Comparison of ENCODE assay signal across 2 cellular contexts in the genomic region with DNA sequence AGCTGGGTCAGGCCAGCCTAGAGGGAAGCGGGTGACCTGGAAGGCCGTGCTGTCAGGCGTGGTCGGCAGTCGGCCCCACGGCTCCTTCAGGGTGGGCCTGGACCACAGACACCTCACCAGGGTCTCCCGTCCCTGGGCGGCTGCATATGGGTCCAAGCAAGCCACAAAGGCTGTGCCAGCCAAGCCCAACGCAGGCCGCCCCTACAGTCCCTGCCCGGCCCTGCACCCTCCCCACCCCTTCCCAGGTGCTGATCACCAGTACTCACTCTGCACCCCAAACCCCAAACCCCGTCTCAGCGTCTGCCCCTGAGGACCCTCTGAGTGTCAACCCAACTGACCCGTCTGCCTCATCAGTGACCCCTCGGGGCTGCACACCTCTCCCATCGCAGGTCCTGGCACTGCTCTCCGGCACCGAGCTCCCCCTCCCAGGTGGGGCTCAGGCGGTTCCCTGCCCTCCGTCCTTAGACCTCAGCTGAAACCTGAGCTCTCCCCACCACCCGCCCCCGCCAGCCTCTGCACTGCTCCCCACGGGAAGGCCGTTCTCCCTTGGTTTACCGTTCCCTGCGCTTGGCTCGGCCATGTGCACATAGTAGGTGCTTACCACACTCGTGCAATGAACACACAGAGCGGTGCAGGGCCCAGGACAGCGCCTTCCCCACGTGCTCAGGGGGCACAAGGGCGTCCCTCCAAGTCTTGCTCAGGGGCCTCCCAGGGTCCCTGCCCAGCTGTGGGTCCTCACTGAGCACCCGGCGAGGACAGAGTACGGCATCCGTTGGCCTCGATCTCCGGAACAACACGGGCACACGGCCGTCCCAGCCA.
TF ChIP-seq lines count a peak whose summit lies in the region.

No MANE protein-coding gene starts in this region.

TF ChIP-seq in SK-N-SH, 30 proteins besides CTCF, POLR2A, EP300 and RAD21 (continued from another document):
- TF ChIP-seq NFIC (IDR thresholded peaks at IDR 0.05; ENCODE audit: borderline replicate concordance) (no peak), CHD2 (IDR thresholded peaks at IDR 0.05; ENCODE audit: low read length, partially characterized antibody) (no peak), YY1 (IDR thresholded peaks at IDR 0.05; ENCODE audit: low read depth) (no peak), TCF12 (IDR thresholded peaks at IDR 0.05) (no peak), EZH2phosphoT487 (IDR thresholded peaks at IDR 0.05; ENCODE audit: borderline replicate concordance, low read depth) (no peak), TEAD4 (IDR thresholded peaks at IDR 0.05; ENCODE audit: borderline replicate concordance, insufficient read depth) (no peak), NRF1 (IDR thresholded peaks at IDR 0.05; ENCODE audit: low read depth, low read length) (no peak), GATA2 (CRISPR knock-in tag; IDR thresholded peaks at IDR 0.05) (no peak), RCOR1 (IDR thresholded peaks at IDR 0.05; ENCODE audit: low read length) (no peak)
- TF ChIP-seq, protein P1, sequence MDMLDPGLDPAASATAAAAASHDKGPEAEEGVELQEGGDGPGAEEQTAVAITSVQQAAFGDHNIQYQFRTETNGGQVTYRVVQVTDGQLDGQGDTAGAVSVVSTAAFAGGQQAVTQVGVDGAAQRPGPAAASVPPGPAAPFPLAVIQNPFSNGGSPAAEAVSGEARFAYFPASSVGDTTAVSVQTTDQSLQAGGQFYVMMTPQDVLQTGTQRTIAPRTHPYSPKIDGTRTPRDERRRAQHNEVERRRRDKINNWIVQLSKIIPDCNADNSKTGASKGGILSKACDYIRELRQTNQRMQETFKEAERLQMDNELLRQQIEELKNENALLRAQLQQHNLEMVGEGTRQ (IDR thresholded peaks at IDR 0.05; ENCODE audit: borderline replicate concordance, low read depth, low read length) = no peak
- TF ChIP-seq, protein P2, sequence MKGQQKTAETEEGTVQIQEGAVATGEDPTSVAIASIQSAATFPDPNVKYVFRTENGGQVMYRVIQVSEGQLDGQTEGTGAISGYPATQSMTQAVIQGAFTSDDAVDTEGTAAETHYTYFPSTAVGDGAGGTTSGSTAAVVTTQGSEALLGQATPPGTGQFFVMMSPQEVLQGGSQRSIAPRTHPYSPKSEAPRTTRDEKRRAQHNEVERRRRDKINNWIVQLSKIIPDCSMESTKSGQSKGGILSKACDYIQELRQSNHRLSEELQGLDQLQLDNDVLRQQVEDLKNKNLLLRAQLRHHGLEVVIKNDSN (IDR thresholded peaks at IDR 0.05; ENCODE audit: borderline replicate concordance, low read depth) = no peak

TF ChIP-seq in SK-N-SH treated with all-trans-retinoic acid at 6 μM for 48 hours, 23 proteins besides CTCF, POLR2A, EP300 and RAD21 (continued from another document):
- TF ChIP-seq, protein P3, sequence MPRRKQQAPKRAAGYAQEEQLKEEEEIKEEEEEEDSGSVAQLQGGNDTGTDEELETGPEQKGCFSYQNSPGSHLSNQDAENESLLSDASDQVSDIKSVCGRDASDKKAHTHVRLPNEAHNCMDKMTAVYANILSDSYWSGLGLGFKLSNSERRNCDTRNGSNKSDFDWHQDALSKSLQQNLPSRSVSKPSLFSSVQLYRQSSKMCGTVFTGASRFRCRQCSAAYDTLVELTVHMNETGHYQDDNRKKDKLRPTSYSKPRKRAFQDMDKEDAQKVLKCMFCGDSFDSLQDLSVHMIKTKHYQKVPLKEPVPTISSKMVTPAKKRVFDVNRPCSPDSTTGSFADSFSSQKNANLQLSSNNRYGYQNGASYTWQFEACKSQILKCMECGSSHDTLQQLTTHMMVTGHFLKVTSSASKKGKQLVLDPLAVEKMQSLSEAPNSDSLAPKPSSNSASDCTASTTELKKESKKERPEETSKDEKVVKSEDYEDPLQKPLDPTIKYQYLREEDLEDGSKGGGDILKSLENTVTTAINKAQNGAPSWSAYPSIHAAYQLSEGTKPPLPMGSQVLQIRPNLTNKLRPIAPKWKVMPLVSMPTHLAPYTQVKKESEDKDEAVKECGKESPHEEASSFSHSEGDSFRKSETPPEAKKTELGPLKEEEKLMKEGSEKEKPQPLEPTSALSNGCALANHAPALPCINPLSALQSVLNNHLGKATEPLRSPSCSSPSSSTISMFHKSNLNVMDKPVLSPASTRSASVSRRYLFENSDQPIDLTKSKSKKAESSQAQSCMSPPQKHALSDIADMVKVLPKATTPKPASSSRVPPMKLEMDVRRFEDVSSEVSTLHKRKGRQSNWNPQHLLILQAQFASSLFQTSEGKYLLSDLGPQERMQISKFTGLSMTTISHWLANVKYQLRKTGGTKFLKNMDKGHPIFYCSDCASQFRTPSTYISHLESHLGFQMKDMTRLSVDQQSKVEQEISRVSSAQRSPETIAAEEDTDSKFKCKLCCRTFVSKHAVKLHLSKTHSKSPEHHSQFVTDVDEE (CRISPR knock-in tag; IDR thresholded peaks at IDR 0.05) = no peak
- TF ChIP-seq ZNF565 (CRISPR knock-in tag; conservative IDR thresholded peaks at IDR 0.05; ENCODE audit: low read depth) (no peak), TCF4 (CRISPR knock-in tag; IDR thresholded peaks at IDR 0.05; ENCODE audit: borderline replicate concordance) (no peak), ZFP3 (CRISPR knock-in tag; IDR thresholded peaks at IDR 0.05) (no peak), SNAI2 (CRISPR knock-in tag; IDR thresholded peaks at IDR 0.05) (no peak), ESRRG (CRISPR knock-in tag; IDR thresholded peaks at IDR 0.05) (no peak), ZC3H10 (CRISPR knock-in tag; IDR thresholded peaks at IDR 0.05) (no peak)
TF ChIP-seq in SK-N-SH treated with all-trans-retinoic acid at 6 μM for 48 hours: peak in this region for 0.
